In genomic region chr11:61062181-61062955, GRCh38 we compare ENCODE assay signal across 1 cellular context.
TF ChIP-seq lines count a peak whose summit lies in the region.

No MANE protein-coding gene starts in this region.

TF ChIP-seq in HepG2, 621 proteins besides CTCF, POLR2A, EP300 and RAD21:
- TF ChIP-seq ZBTB10 (CRISPR knock-in tag; IDR thresholded peaks at IDR 0.05; ENCODE audit: borderline replicate concordance) (no peak), ZNF543 (CRISPR knock-in tag; IDR thresholded peaks at IDR 0.05) (no peak), HDAC6 (IDR thresholded peaks at IDR 0.05; ENCODE audit: low read depth, low read length) (no peak), ZNF607 (CRISPR knock-in tag; IDR thresholded peaks at IDR 0.05; ENCODE audit: borderline replicate concordance) (no peak), HMG20B (CRISPR knock-in tag; conservative IDR thresholded peaks at IDR 0.05) (no peak), ZNF10 (CRISPR knock-in tag; IDR thresholded peaks at IDR 0.05; ENCODE audit: borderline replicate concordance, low read depth) (no peak), ZNF17 (CRISPR knock-in tag; IDR thresholded peaks at IDR 0.05) (no peak), ZNF724P (CRISPR knock-in tag; IDR thresholded peaks at IDR 0.05; ENCODE audit: borderline replicate concordance) (no peak), ZHX2 (IDR thresholded peaks at IDR 0.05; ENCODE audit: low read depth) (no peak), ZHX2 (CRISPR knock-in tag; IDR thresholded peaks at IDR 0.05; ENCODE audit: borderline replicate concordance) (no peak)
